18 cellular contexts compared by ENCODE assay signal in genomic region chr22:20639343-20639742, GRCh38.
DNase-seq lines count a peak whose midpoint lies in the region; ATAC-seq and TF ChIP-seq lines count a peak whose summit lies in the region.
"Had no signal": no experiment of that assay in that cellular context is flagged by ENCODE, and none has a peak within 500 bp of the region (broad histone marks: within the 10 kb centered on the region; RNA-seq: fewer than 3 reads in every experiment).

No MANE protein-coding gene starts in this region.

- H3K4me1 ChIP-seq in heart right ventricle: no peaks in the 10 kb centered on the region

- no peak for ATAC-seq in heart right ventricle
- no peak for ATAC-seq in HG02973 (IDR thresholded peaks at IDR 0.05; ENCODE audit: unreplicated experiment)
- ATAC-seq: CD8-positive, alpha-beta T cell; GM12878; HCT116 had no signal

- H3K27me3 ChIP-seq in heart right ventricle: peaks cover 4 to 49% (median 31%) of the 10 kb centered on the region in 7 donors
- H3K27me3 ChIP-seq: BLaER1 had no signal

- WGBS in heart right ventricle, 2 donors: 82 to 84% methylated on average over 4 of the region's 4 CpGs

- no peak overlapping the region for H3K27ac ChIP-seq in heart right ventricle
- H3K27ac ChIP-seq: 22Rv1, BLaER1, C4-2B, GM23248 had no signal

- no peak for TF ChIP-seq CTCF in heart right ventricle (IDR thresholded peaks at IDR 0.05)

- H3K4me3 ChIP-seq in heart right ventricle: no peak overlapping the region
- H3K4me3 ChIP-seq: BLaER1, GM12878, GM23248 had no signal

- peaks cover 0 to 8% (median 0%) of the 10 kb centered on the region in 11 donors for H3K9me3 ChIP-seq in heart right ventricle
- H3K9me3 ChIP-seq: BLaER1, Caco-2 had no signal

- H3K36me3 ChIP-seq in heart right ventricle: no peaks in the 10 kb centered on the region
- H3K36me3 ChIP-seq: BLaER1 had no signal

- intact Hi-C loops in cardiac septum (cut with DNase I): no loop called here
- intact Hi-C loops in heart right ventricle (cut with DNase I): no loop called here

- DNase-seq in activated CD8-positive, alpha-beta memory T cell treated with anti-CD3 and anti-CD28 coated beads, Interleukin-2, amount 50 U/mL, for 48 hours: peak; percentile 35
- DNase-seq in activated CD8-positive, alpha-beta memory T cell treated with anti-CD3 and anti-CD28 coated beads, Interleukin-2, amount 50 U/mL, for 4 hours: no peak
- DNase-seq in cardiac septum (ENCODE audit: low spot score) (peak; percentile 4), heart right ventricle (no peak), mesenteric fat pad (ENCODE audit: low spot score) (peak; percentile 5)
- DNase-seq: Caco-2; CD4-positive, CD25-positive, alpha-beta regulatory T cell; CD8-positive, alpha-beta T cell; DMS153; DND-41; GM23248; H7 had no signal

Comparison
In these comparisons a context has a peak if more than half of its experiments do, and no peak if none do; other contexts are left out.
1. DNase-seq: peak in activated CD8-positive, alpha-beta memory T cell treated with anti-CD3 and anti-CD28 coated beads, Interleukin-2, amount 50 U/mL, for 48 hours (single experiment), cardiac septum (single experiment) and mesenteric fat pad (single experiment); none in activated CD8-positive, alpha-beta memory T cell treated with anti-CD3 and anti-CD28 coated beads, Interleukin-2, amount 50 U/mL, for 4 hours (single experiment) and heart right ventricle (0 of 2).